ENCODE assay signal across 8 cellular contexts in genomic region chr11:5476184-5476819, GRCh38. TPM values are rescaled to one million over a fixed set of nuclear protein-coding genes. Genes with fewer than 3 reads are reported as not detected.
DNase-seq lines count a peak whose midpoint lies in the region; ATAC-seq, FAIRE-seq and TF ChIP-seq lines count a peak whose summit lies in the region.

No MANE protein-coding gene starts in this region.

- no peak overlapping the region for H3K27ac Mint-ChIP-seq in CD4-positive, alpha-beta T cell

- H3K36me3 ChIP-seq in body of pancreas (replicated peaks in 1 of 2; ENCODE audit: insufficient read depth in 1 of 2, low read depth in 2 of 2) (no peaks in the 10 kb centered on the region), kidney (ENCODE audit: control insufficient read depth in 1 of 2, insufficient read depth in 2 of 2, low read length in 2 of 2) (no peaks in the 10 kb centered on the region)

- no peak overlapping the region for H3K9ac ChIP-seq in kidney (ENCODE audit: low read length in 2 of 2)

- POLR2A ChIA-PET in CD4-positive, alpha-beta T cell (lab: Charles Lee) = no interaction called here

- 34% methylated on average over 2 of the region's 2 CpGs for WGBS in body of pancreas, 2 donors

- DNase-seq in CD4-positive, alpha-beta T cell = peak in 9 of 10 experiments; percentile 2 to 26 (median 6)
- DNase-seq in RCC 7860 (ENCODE audit: low spot score) (peak; percentile 25), body of pancreas (peak; percentile 43 to 54 (median 47)), kidney (no peak)
- DNase-seq in stimulated activated CD4-positive, alpha-beta T cell treated with anti-CD3 and anti-CD28 coated beads, Interleukin-4, amount 100 ng/mL, for 24 hours = peak; percentile 42

- H3K27ac ChIP-seq in CD4-positive, alpha-beta T cell (ENCODE audit: low read depth, low read length) = no peak overlapping the region
- no peak overlapping the region for H3K27ac ChIP-seq in body of pancreas
- no peak overlapping the region for H3K27ac ChIP-seq in kidney (ENCODE audit: low read depth in 2 of 2, low read length in 2 of 2)

- H3K36me3 Mint-ChIP-seq in CD4-positive, alpha-beta T cell (ENCODE audit: low read depth) = no peaks in the 10 kb centered on the region

- no peak for TF ChIP-seq POLR2A in body of pancreas (IDR thresholded peaks at IDR 0.05)

- H3K4me1 ChIP-seq in body of pancreas (no peaks in the 10 kb centered on the region), kidney (ENCODE audit: control insufficient read depth in 1 of 2, insufficient read depth in 1 of 2, low read depth in 1 of 2, low read length in 2 of 2) (no peaks in the 10 kb centered on the region)

- no peaks in the 10 kb centered on the region for H3K9me3 ChIP-seq in CD4-positive, alpha-beta T cell (ENCODE audit: control insufficient read depth, low read length)
- no peaks in the 10 kb centered on the region for H3K9me3 ChIP-seq in body of pancreas
- no peaks in the 10 kb centered on the region for H3K9me3 ChIP-seq in kidney (ENCODE audit: control insufficient read depth in 1 of 2, low read length in 2 of 2)

- CTCF ChIA-PET in CD4-positive, alpha-beta T cell (lab: Charles Lee) = interaction anchor here (1.4 kb wide), 1 partner anchor 415 kb away, joined by 7 read pairs; no protein-coding TSS in a partner anchor

- H3K27me3 ChIP-seq in CD4-positive, alpha-beta T cell (ENCODE audit: control insufficient read depth, insufficient read depth, low read length) = peaks cover 7% of the 10 kb centered on the region
- no peaks in the 10 kb centered on the region for H3K27me3 ChIP-seq in body of pancreas

- no peak overlapping the region for H3K4me3 ChIP-seq in body of pancreas
- no peak overlapping the region for H3K4me3 ChIP-seq in kidney (ENCODE audit: low read length in 2 of 2)

- peaks cover 33% of the 10 kb centered on the region for H3K27me3 Mint-ChIP-seq in CD4-positive, alpha-beta T cell

- ATAC-seq in CD4-positive, alpha-beta T cell (ENCODE audit: poor library complexity) = no peak
- peak; percentile 84 for ATAC-seq in GM18868 (IDR thresholded peaks at IDR 0.05; ENCODE audit: unreplicated experiment)
- peak; percentile 87 for ATAC-seq in HG03175 (IDR thresholded peaks at IDR 0.05; ENCODE audit: unreplicated experiment)
- ATAC-seq in body of pancreas = peak; percentile 56
- ATAC-seq in activated CD4-positive, CD25-positive, alpha-beta regulatory T cell treated with anti-CD3 and anti-CD28 coated beads, Interleukin-2, amount 50 U/mL, for 24 hours = no peak

- H3K4me1 Mint-ChIP-seq in CD4-positive, alpha-beta T cell (ENCODE audit: low read depth) = no peaks in the 10 kb centered on the region

- intact Hi-C loops in CD4-positive, alpha-beta T cell (cut with DNase I, micrococcal nuclease) = loop anchor here (1.0 to 5.0 kb wide), 4 partner anchors 206 to 876 kb away; partner anchors contain the start of genes OR52E5 (in 1 of the 2) and OR52N2 (in 1 of the 2)
- intact Hi-C loops in body of pancreas (cut with DNase I) (no loop called here), kidney (cut with DNase I) (no loop called here)

- no peak overlapping the region for H3K4me3 Mint-ChIP-seq in CD4-positive, alpha-beta T cell

- TF ChIP-seq CTCF in CD4-positive, alpha-beta T cell (IDR thresholded peaks at IDR 0.05) = peak; percentile 73
- TF ChIP-seq CTCF in body of pancreas (IDR thresholded peaks at IDR 0.05) (peak; percentile 40 to 74 (median 65)), kidney (IDR thresholded peaks at IDR 0.05; ENCODE audit: borderline replicate concordance, extremely low read depth, insufficient read depth) (peak; percentile 71)

- FAIRE-seq in RCC 7860 (lab: Jason Lieb, UNC) = no peak
- FAIRE-seq in kidney (lab: Jason Lieb, UNC) = no peak

- H3K9me3 Mint-ChIP-seq in CD4-positive, alpha-beta T cell = no peaks in the 10 kb centered on the region

RNA-seq across cellular contexts. Expression of gene OR52D1, which starts 12.2 kb away (rescaled TPM):
- not detected for total RNA-seq in CD4-positive, alpha-beta T cell
- not detected for total RNA-seq in body of pancreas
- not detected for total RNA-seq in kidney
- not detected for polyA plus RNA-seq in kidney (ENCODE audit: insufficient read depth, low read depth, low replicate concordance)

RNA-seq across cellular contexts. Expression of gene OR51I2, which starts 27.2 kb away (rescaled TPM):
- total RNA-seq in CD4-positive, alpha-beta T cell = not detected
- total RNA-seq in body of pancreas (not detected), kidney (not detected)
- polyA plus RNA-seq in kidney (ENCODE audit: insufficient read depth, low read depth, low replicate concordance) = not detected

RNA-seq across cellular contexts. Expression of gene UBQLN3, which starts 33.5 kb away (rescaled TPM):
- total RNA-seq in CD4-positive, alpha-beta T cell = under 1 TPM in 1 of 2 experiments, not detected in 1; 0.08 TPM
- 1 to 10 TPM in 1 of 2 donors, not detected in 1; 1.3 TPM for total RNA-seq in body of pancreas
- 0.35 TPM for total RNA-seq in kidney
- not detected for polyA plus RNA-seq in kidney (ENCODE audit: insufficient read depth, low read depth, low replicate concordance)

RNA-seq across cellular contexts. Expression of gene OR51I1, which starts 35.0 kb away (rescaled TPM):
- total RNA-seq in CD4-positive, alpha-beta T cell = not detected
- total RNA-seq in body of pancreas = not detected
- total RNA-seq in kidney = 0.35 TPM
- not detected for polyA plus RNA-seq in kidney (ENCODE audit: insufficient read depth, low read depth, low replicate concordance)

RNA-seq across cellular contexts. Expression of gene UBQLNL, which starts 40.2 kb away (rescaled TPM):
- under 1 TPM; 0.30 to 0.50 TPM for total RNA-seq in CD4-positive, alpha-beta T cell
- total RNA-seq in body of pancreas (1 to 10 TPM in 1 of 2 donors, under 1 TPM in 1; 0.52 to 4.3 TPM), kidney (0.69 TPM)
- 0.32 TPM for polyA plus RNA-seq in kidney (ENCODE audit: insufficient read depth, low read depth, low replicate concordance)

Comparison
In these comparisons a context has a peak if more than half of its experiments do, and no peak if none do; other contexts are left out.
1. ATAC-seq: peak in GM18868 (single experiment), HG03175 (single experiment) and body of pancreas (single experiment); none in CD4-positive, alpha-beta T cell (single experiment) and activated CD4-positive, CD25-positive, alpha-beta regulatory T cell treated with anti-CD3 and anti-CD28 coated beads, Interleukin-2, amount 50 U/mL, for 24 hours (0 of 2).
2. intact Hi-C loops: an anchor here in CD4-positive, alpha-beta T cell (1.0 to 5.0 kb wide); none called in body of pancreas and kidney.
3. Peak in every context shown above with its lines, with median percentiles within 50 percentile points of each other: CTCF ChIP-seq.